In the genomic region with DNA sequence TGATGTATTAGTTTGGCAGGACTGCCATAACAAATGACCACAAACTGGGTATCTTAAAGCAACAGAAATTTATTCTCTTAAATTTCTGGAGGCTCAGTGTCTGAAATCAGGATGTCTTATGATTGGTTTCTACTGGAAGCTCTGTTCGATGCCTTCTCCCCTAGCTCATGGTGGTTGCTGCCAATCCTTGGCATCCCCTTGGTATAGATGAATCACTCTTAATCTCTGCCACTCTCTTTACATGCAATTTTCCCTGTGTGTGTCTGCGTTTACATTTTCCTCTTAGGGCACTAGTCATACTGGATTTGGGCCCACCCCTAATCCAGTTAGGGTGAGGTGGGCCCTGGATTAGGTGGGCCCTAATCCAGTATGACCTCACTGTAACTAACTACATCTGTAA, we compare ENCODE assay signal across 22 cellular contexts.
"Had no signal": no experiment of that assay in that cellular context is flagged by ENCODE, and none has a peak within 500 bp of the region (broad histone marks: within the 10 kb centered on the region; RNA-seq: fewer than 3 reads in every experiment).

No MANE protein-coding gene starts in this region.

- FAIRE-seq: endometrium had no signal

- DNase-seq: activated CD4-positive, alpha-beta T cell treated with anti-CD3 and anti-CD28 coated beads, Interleukin-2, amount 10 ng/mL, durations not matched to agents 24 days and 14 days; activated CD8-positive, alpha-beta T cell treated with anti-CD3 and anti-CD28 coated beads for 36 hours; activated naive CD4-positive, alpha-beta T cell treated with Interleukin-2 at 50 U/mL for 16 hours; activated naive CD8-positive, alpha-beta T cell treated with anti-CD3 and anti-CD28 coated beads, Interleukin-2, amount 10 ng/mL, durations not matched to agents 7 days and 5 days; activated T-cell treated with anti-CD3 and anti-CD28 coated beads, Interleukin-2, amount 50 U/mL, for 1 hour; amygdala; erythroblast; mesendoderm; naive thymus-derived CD4-positive, alpha-beta T cell; right lobe of liver; stimulated activated CD4-positive, alpha-beta T cell treated with anti-CD3 and anti-CD28 coated beads, Interleukin-4, amount 100 ng/mL, for 4 hours; substantia nigra; T1000 had no signal

- H3K27ac Mint-ChIP-seq: activated CD4-positive, alpha-beta T cell treated with anti-CD3 and anti-CD28 coated beads, Interleukin-2, amount 10 ng/mL, durations not matched to agents 24 days and 14 days; activated CD8-positive, alpha-beta T cell treated with anti-CD3 and anti-CD28 coated beads for 36 hours; activated naive CD8-positive, alpha-beta T cell treated with anti-CD3 and anti-CD28 coated beads, Interleukin-2, amount 10 ng/mL, durations not matched to agents 7 days and 5 days; activated T-helper 17 cell treated with anti-CD3 and anti-CD28 coated beads, Interleukin-2, amount 50 U/mL, for 72 hours; stimulated activated memory B cell treated with anti-CD40 and anti-IgM and Interleukin-4, amounts not matched to agents 10 μg/mL and 1 μg/mL and 100 μg/mL, for 72 hours had no signal

- H3K9me3 Mint-ChIP-seq: activated CD4-positive, alpha-beta T cell treated with anti-CD3 and anti-CD28 coated beads, Interleukin-2, amount 10 ng/mL, durations not matched to agents 24 days and 14 days; activated CD8-positive, alpha-beta T cell treated with anti-CD3 and anti-CD28 coated beads for 36 hours; activated naive CD8-positive, alpha-beta T cell treated with anti-CD3 and anti-CD28 coated beads, Interleukin-2, amount 10 ng/mL, durations not matched to agents 7 days and 5 days; activated T-helper 17 cell treated with anti-CD3 and anti-CD28 coated beads, Interleukin-2, amount 50 U/mL, for 72 hours; brain; naive thymus-derived CD4-positive, alpha-beta T cell; stimulated activated memory B cell treated with anti-CD40 and anti-IgM and Interleukin-4, amounts not matched to agents 10 μg/mL and 1 μg/mL and 100 μg/mL, for 72 hours had no signal

- H3K4me2 ChIP-seq: hepatocyte had no signal

- H3K4me1 ChIP-seq: parathyroid adenoma, tibial nerve, vagina had no signal

- H3K27me3 ChIP-seq: hepatocyte, right lobe of liver, tibial nerve, vagina had no signal

- H3K27me3 Mint-ChIP-seq: activated CD4-positive, alpha-beta T cell treated with anti-CD3 and anti-CD28 coated beads, Interleukin-2, amount 10 ng/mL, durations not matched to agents 24 days and 14 days; activated CD8-positive, alpha-beta T cell treated with anti-CD3 and anti-CD28 coated beads for 36 hours; activated naive CD8-positive, alpha-beta T cell treated with anti-CD3 and anti-CD28 coated beads, Interleukin-2, amount 10 ng/mL, durations not matched to agents 7 days and 5 days; activated T-helper 17 cell treated with anti-CD3 and anti-CD28 coated beads, Interleukin-2, amount 50 U/mL, for 72 hours; brain; naive thymus-derived CD4-positive, alpha-beta T cell; stimulated activated memory B cell treated with anti-CD40 and anti-IgM and Interleukin-4, amounts not matched to agents 10 μg/mL and 1 μg/mL and 100 μg/mL, for 72 hours had no signal

- H3K27ac ChIP-seq: coronary artery, hepatocyte, parathyroid adenoma, right lobe of liver, tibial nerve, vagina had no signal

- H2AFZ ChIP-seq: hepatocyte, parathyroid adenoma had no signal

- H3K79me2 ChIP-seq: hepatocyte, parathyroid adenoma had no signal

- H3K9ac ChIP-seq: parathyroid adenoma had no signal

- H3K4me3 ChIP-seq: coronary artery, hepatocyte, right lobe of liver, tibial nerve, vagina had no signal

- H3K9me3 ChIP-seq: right lobe of liver, tibial nerve, vagina had no signal

- H3K4me3 Mint-ChIP-seq: activated CD4-positive, alpha-beta T cell treated with anti-CD3 and anti-CD28 coated beads, Interleukin-2, amount 10 ng/mL, durations not matched to agents 24 days and 14 days; activated CD8-positive, alpha-beta T cell treated with anti-CD3 and anti-CD28 coated beads for 36 hours; activated naive CD8-positive, alpha-beta T cell treated with anti-CD3 and anti-CD28 coated beads, Interleukin-2, amount 10 ng/mL, durations not matched to agents 7 days and 5 days; activated T-helper 17 cell treated with anti-CD3 and anti-CD28 coated beads, Interleukin-2, amount 50 U/mL, for 72 hours; brain; naive thymus-derived CD4-positive, alpha-beta T cell; stimulated activated memory B cell treated with anti-CD40 and anti-IgM and Interleukin-4, amounts not matched to agents 10 μg/mL and 1 μg/mL and 100 μg/mL, for 72 hours had no signal

- H3K4me1 Mint-ChIP-seq: activated CD4-positive, alpha-beta T cell treated with anti-CD3 and anti-CD28 coated beads, Interleukin-2, amount 10 ng/mL, durations not matched to agents 24 days and 14 days; activated T-helper 17 cell treated with anti-CD3 and anti-CD28 coated beads, Interleukin-2, amount 50 U/mL, for 72 hours; brain; stimulated activated memory B cell treated with anti-CD40 and anti-IgM and Interleukin-4, amounts not matched to agents 10 μg/mL and 1 μg/mL and 100 μg/mL, for 72 hours had no signal
